ENCODE assay signal across 14 cellular contexts in the genomic region with DNA sequence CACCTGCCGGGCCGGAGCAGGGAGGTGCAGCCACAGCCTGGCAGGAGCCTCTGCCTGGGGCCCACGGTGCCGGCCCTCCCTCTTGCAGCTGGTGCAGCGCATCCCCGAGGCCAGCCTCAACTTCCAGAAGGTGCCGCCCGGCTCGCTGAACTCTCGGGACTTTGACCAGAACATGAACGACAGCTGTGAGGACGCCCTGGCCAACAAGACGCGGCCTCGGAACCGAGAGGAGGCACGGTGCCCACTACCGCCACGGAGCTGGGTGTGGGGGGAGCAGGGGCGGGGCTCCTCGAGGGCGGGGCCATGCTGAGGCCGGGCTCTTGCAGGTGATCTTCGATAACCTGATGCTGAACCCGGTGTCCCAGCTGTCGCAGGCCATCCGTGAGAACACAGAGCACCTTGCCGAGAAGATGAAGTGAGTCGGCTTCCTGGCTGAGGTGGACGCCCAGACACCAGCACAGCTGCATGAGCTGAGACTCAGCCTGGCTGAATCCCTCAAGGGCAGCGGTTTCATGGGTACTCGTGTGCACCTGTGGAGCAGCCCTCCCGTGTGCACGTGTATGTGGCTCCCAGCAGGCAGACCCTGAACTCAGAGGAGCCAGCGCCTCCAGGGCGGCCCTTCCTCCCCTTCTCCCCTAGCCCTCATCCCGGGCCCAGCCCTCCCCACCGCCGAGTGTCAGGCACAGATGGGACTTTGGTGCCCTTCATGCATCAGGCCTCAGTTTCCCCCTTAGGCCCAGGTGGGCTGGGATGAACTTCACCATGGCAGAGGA. TPM values are rescaled to one million over a fixed set of nuclear protein-coding genes. Genes with fewer than 3 reads are reported as not detected.
DNase-seq lines count a peak whose midpoint lies in the region; FAIRE-seq and TF ChIP-seq lines count a peak whose summit lies in the region.
"Had no signal": no experiment of that assay in that cellular context is flagged by ENCODE, and none has a peak within 500 bp of the region (broad histone marks: within the 10 kb centered on the region; RNA-seq: fewer than 3 reads in every experiment).

No MANE protein-coding gene starts in this region.

- peak; percentile 9 for DNase-seq in activated naive CD4-positive, alpha-beta T cell treated with anti-CD3 and anti-CD28 coated beads, Interleukin-2, amount 50 U/mL, for 16 hours
- no peak for DNase-seq in activated naive CD4-positive, alpha-beta T cell treated with Interleukin-2 at 50 U/mL for 16 hours
- DNase-seq in Peyer's patch (peak in 2 of 3 donors; percentile 74 to 81), kidney (peak; percentile 73), suprapubic skin (ENCODE audit: low spot score in 2 of 2) (peak; percentile 65 to 76), NCI-H774 (lab: John Stamatoyannopoulos, UW) (no peak), mammary epithelial cell (no peak), testis (no peak)
- DNase-seq: ACHN, anterior cingulate cortex, HCEC 1CT had no signal

- dilution Hi-C loops in mammary epithelial cell (cut with HindIII; ENCODE audit: low sequenced_read_pairs) = no loop called here

- BruUV-seq in mammary epithelial cell (replicated peaks; lab: Mats Ljungman, UMichigan) = no TSS peak

- H3K9ac ChIP-seq in kidney (ENCODE audit: low read length in 2 of 2) = no peak overlapping the region
- no peak overlapping the region for H3K9ac ChIP-seq in mammary epithelial cell (ENCODE audit: insufficient read depth, low read length)

- H3K79me2 ChIP-seq in mammary epithelial cell (ENCODE audit: insufficient read depth, low read length) = peaks cover 5% of the 10 kb centered on the region

- 73% methylated on average over 30 of the region's 39 CpGs for WGBS in suprapubic skin
- 81% methylated on average over 24 of the region's 39 CpGs for whole genome bisulfite sequencing in mammary epithelial cell (ENCODE audit: low coverage, missing lambda C conversion rate)
- 85% methylated on average over 15 to 30 of the region's 39 CpGs for WGBS in testis, 2 donors

- H3K4me3 ChIP-seq in Peyer's patch (no peak overlapping the region), kidney (ENCODE audit: low read length in 2 of 2) (no peak overlapping the region), suprapubic skin (no peak overlapping the region), mammary epithelial cell (replicated peaks in 1 of 3; ENCODE audit: insufficient read depth in 1 of 3, low read depth in 2 of 3, low read length in 3 of 3) (no peak overlapping the region), testis (no peak overlapping the region)

- H3K36me3 ChIP-seq in Peyer's patch = peaks cover 0 to 25% (median 0%) of the 10 kb centered on the region in 3 donors
- no peaks in the 10 kb centered on the region for H3K36me3 ChIP-seq in kidney (ENCODE audit: control insufficient read depth in 1 of 2, insufficient read depth in 2 of 2, low read length in 2 of 2)
- peaks cover 23% of the 10 kb centered on the region for H3K36me3 ChIP-seq in suprapubic skin
- peaks cover 2% of the 10 kb centered on the region for H3K36me3 ChIP-seq in mammary epithelial cell (ENCODE audit: insufficient read depth, low read length)
- no peaks in the 10 kb centered on the region for H3K36me3 ChIP-seq in testis (ENCODE audit: low read depth, missing control alignments)
- H3K36me3 ChIP-seq: neutrophil had no signal

- no peaks in the 10 kb centered on the region for H3K27me3 ChIP-seq in Peyer's patch
- no peaks in the 10 kb centered on the region for H3K27me3 ChIP-seq in suprapubic skin
- H3K27me3 ChIP-seq in mammary epithelial cell (ENCODE audit: insufficient read depth, low read length) = no peaks in the 10 kb centered on the region
- H3K27me3 ChIP-seq in testis = no peaks in the 10 kb centered on the region
- H3K27me3 ChIP-seq: neutrophil had no signal

- H3K4me1 ChIP-seq in Peyer's patch (peaks cover 0 to 10% (median 0%) of the 10 kb centered on the region in 4 donors), kidney (ENCODE audit: control insufficient read depth in 1 of 2, insufficient read depth in 1 of 2, low read depth in 1 of 2, low read length in 2 of 2) (peaks cover 6 to 18% of the 10 kb centered on the region in 2 donors), suprapubic skin (peaks cover 19% of the 10 kb centered on the region), mammary epithelial cell (ENCODE audit: insufficient read depth, low read length) (peaks cover 11% of the 10 kb centered on the region), testis (peaks cover 4% of the 10 kb centered on the region)

- no peak for TF ChIP-seq POLR2A in Peyer's patch (IDR thresholded peaks at IDR 0.05)
- no peak for TF ChIP-seq POLR2A in suprapubic skin (IDR thresholded peaks at IDR 0.05)
- no peak for TF ChIP-seq POLR2A in testis (IDR thresholded peaks at IDR 0.05)

- TF ChIP-seq CTCF in Peyer's patch (IDR thresholded peaks at IDR 0.05) (no peak), kidney (IDR thresholded peaks at IDR 0.05; ENCODE audit: borderline replicate concordance, extremely low read depth, insufficient read depth) (no peak), suprapubic skin (IDR thresholded peaks at IDR 0.05) (no peak), mammary epithelial cell (conservative IDR thresholded peaks at IDR 0.05 in 1 of 2, IDR thresholded peaks at IDR 0.05 in 1 of 2; ENCODE audit: extremely low read depth in 1 of 2, insufficient read depth in 1 of 2, low read depth in 1 of 2, low read length in 2 of 2) (no peak), testis (IDR thresholded peaks at IDR 0.05) (no peak)

- no peaks in the 10 kb centered on the region for H3K9me3 ChIP-seq in Peyer's patch
- H3K9me3 ChIP-seq in kidney (ENCODE audit: control insufficient read depth in 1 of 2, low read length in 2 of 2) = no peaks in the 10 kb centered on the region
- H3K9me3 ChIP-seq in suprapubic skin = no peaks in the 10 kb centered on the region
- no peaks in the 10 kb centered on the region for H3K9me3 ChIP-seq in mammary epithelial cell (replicated peaks; ENCODE audit: insufficient read depth, low read length)
- no peaks in the 10 kb centered on the region for H3K9me3 ChIP-seq in testis
- H3K9me3 ChIP-seq: neutrophil had no signal

- intact Hi-C loops in kidney (cut with DNase I) = no loop called here
- intact Hi-C loops in mammary epithelial cell (cut with micrococcal nuclease) = no loop called here
- intact Hi-C loops in testis (cut with DNase I; ENCODE audit: low total_unique reads) = loop anchor here (10.0 kb wide), 1 partner anchor 151 kb away; no protein-coding TSS in a partner anchor

- no peak for TF ChIP-seq EP300 in suprapubic skin (IDR thresholded peaks at IDR 0.05)

- H2AFZ ChIP-seq in mammary epithelial cell (ENCODE audit: low read depth, low read length) = no peak overlapping the region

- CTCF ChIA-PET in mammary epithelial cell (lab: Charles Lee; ENCODE audit: low non-redundant PET) = no interaction called here

- H3K4me2 ChIP-seq in mammary epithelial cell (ENCODE audit: insufficient read depth, low read depth, low read length) = no peak overlapping the region

- FAIRE-seq in kidney (lab: Jason Lieb, UNC) = no peak

- in situ Hi-C loops in mammary epithelial cell (cut with MboI; ENCODE audit: low sequenced_read_pairs in 2 of 2) = no loop called here

- H3K27ac ChIP-seq in Peyer's patch (peak overlapping the region in 2 of 4 donors; percentile 9 to 56), kidney (ENCODE audit: low read depth in 2 of 2, low read length in 2 of 2) (no peak overlapping the region), suprapubic skin (no peak overlapping the region), mammary epithelial cell (ENCODE audit: insufficient read depth, low read depth, low read length) (no peak overlapping the region), testis (no peak overlapping the region)
- H3K27ac ChIP-seq: neutrophil had no signal

- no peaks in the 10 kb centered on the region for H4K20me1 ChIP-seq in mammary epithelial cell (ENCODE audit: insufficient read depth, low read length)

RNA-seq across cellular contexts. Expression of a gene that starts 28.6 kb away (rescaled TPM):
- total RNA-seq in Peyer's patch = 100 to 1,000 TPM in 1 of 4 donors, 10 to 100 TPM in 3; 42.1 to 112 (median 83.8) TPM
- total RNA-seq in kidney = 42.4 TPM
- 8.1 TPM for polyA plus RNA-seq in kidney (ENCODE audit: insufficient read depth, low read depth, low replicate concordance)
- total RNA-seq in suprapubic skin = 10 to 100 TPM; 53.3 to 70.1 (median 60.4) TPM
- total RNA-seq in mammary epithelial cell = 10 to 100 TPM; 61.3 to 91.4 TPM
- 23.1 TPM for polyA plus RNA-seq in mammary epithelial cell
- polyA minus RNA-seq in mammary epithelial cell = 12.0 TPM
- 10 to 100 TPM; 73.9 to 79.7 TPM for total RNA-seq in testis
- 33.9 TPM for polyA plus RNA-seq in testis (ENCODE audit: insufficient read depth, low read depth, low replicate concordance)

RNA-seq across cellular contexts. Expression of a gene that starts 31.1 kb away (rescaled TPM):
- total RNA-seq in Peyer's patch (1 to 10 TPM in 2 of 4 donors, not detected in 2; 1.7 to 4.1 TPM), kidney (3.2 TPM), suprapubic skin (under 1 TPM in 1 of 4 donors, not detected in 3; 0.16 TPM), mammary epithelial cell (under 1 TPM in 1 of 2 donors, not detected in 1; 0.09 TPM), testis (1 to 10 TPM; 1.1 to 1.7 TPM)
- polyA plus RNA-seq in kidney (ENCODE audit: insufficient read depth, low read depth, low replicate concordance) (not detected), mammary epithelial cell (0.01 TPM), testis (ENCODE audit: insufficient read depth, low read depth, low replicate concordance) (1.2 TPM)
- not detected for polyA minus RNA-seq in mammary epithelial cell
- total RNA-seq: lung microvascular endothelial cell, MCF 10A had no signal

Comparison
In these comparisons a context has a peak if more than half of its experiments do, and no peak if none do; other contexts are left out.
1. DNase-seq: peak in activated naive CD4-positive, alpha-beta T cell treated with anti-CD3 and anti-CD28 coated beads, Interleukin-2, amount 50 U/mL, for 16 hours (single experiment), Peyer's patch (2 of 3), kidney (single experiment) and suprapubic skin (2 of 2); none in activated naive CD4-positive, alpha-beta T cell treated with Interleukin-2 at 50 U/mL for 16 hours (single experiment), NCI-H774 (single experiment), mammary epithelial cell (single experiment) and testis (single experiment).